In genomic region chr17:1399679-1400512, GRCh38 we compare ENCODE assay signal across 1 cellular context.
TF ChIP-seq lines count a peak whose summit lies in the region.

Gene YWHAE, minus strand, starts transcription at chr17:1400222. Its CDS starts 112 bp downstream, at chr17:1400110.

TF ChIP-seq in GM12878, 131 proteins besides CTCF, POLR2A, EP300 and RAD21 (continued from another document):
- no peak for TF ChIP-seq PRDM15 (CRISPR knock-in tag; IDR thresholded peaks at IDR 0.05)
- no peak for TF ChIP-seq ETV6 (conservative IDR thresholded peaks at IDR 0.05 in 1 of 2, IDR thresholded peaks at IDR 0.05 in 1 of 2; ENCODE audit: borderline replicate concordance in 1 of 2, low read depth in 1 of 2)
- TF ChIP-seq NFYA (IDR thresholded peaks at IDR 0.05; ENCODE audit: borderline replicate concordance, low read depth, low read length) = no peak
- TF ChIP-seq SRF (IDR thresholded peaks at IDR 0.05; ENCODE audit: low read depth in 2 of 2, low read length in 2 of 2) = peak in 1 of 2 experiments; percentile 65; a peak in 1 of 4 replicates
- peak; percentile 49; the same call in 1 of the 2 replicates for TF ChIP-seq TBL1XR1 (IDR thresholded peaks at IDR 0.05; ENCODE audit: low read depth, low read length)
- TF ChIP-seq ZBED1 (IDR thresholded peaks at IDR 0.05; ENCODE audit: borderline replicate concordance) = peak; percentile 37; the same call in 1 of the 2 replicates
- TF ChIP-seq TARDBP (IDR thresholded peaks at IDR 0.05; ENCODE audit: borderline replicate concordance) = peak; percentile 61; the same call in 1 of the 2 replicates
- TF ChIP-seq PAX8 (IDR thresholded peaks at IDR 0.05) = peak; percentile 91
- TF ChIP-seq CBFB (IDR thresholded peaks at IDR 0.05; ENCODE audit: low read depth) = peak; percentile 87
- TF ChIP-seq PML (IDR thresholded peaks at IDR 0.05; ENCODE audit: low read length) = peak; percentile 99
- TF ChIP-seq YBX1 (IDR thresholded peaks at IDR 0.05) = no peak
- TF ChIP-seq JUNB (IDR thresholded peaks at IDR 0.05) = 0 out of 2 replicates have a peak, but pooled peaks have one; percentile 9
- 0 out of 2 replicates have a peak, but pooled peaks have one; percentile 21 for TF ChIP-seq ESRRA (IDR thresholded peaks at IDR 0.05; ENCODE audit: low read length)
- TF ChIP-seq STAT1 (conservative IDR thresholded peaks at IDR 0.05) = peak; percentile 75; the same call in 1 of the 2 replicates
- peak; percentile 98 for TF ChIP-seq MYC (IDR thresholded peaks at IDR 0.05; ENCODE audit: insufficient read depth, insufficient read length, insufficient replicate concordance, low read length, severe bottlenecking)
- no peak for TF ChIP-seq ATF3 (IDR thresholded peaks at IDR 0.05; ENCODE audit: borderline replicate concordance, extremely low read depth, low read depth, low read length)
- TF ChIP-seq NR2F1 (conservative IDR thresholded peaks at IDR 0.05) = peak; percentile 34
- 0 out of 2 replicates have a peak, but pooled peaks have one; percentile 50 for TF ChIP-seq CHD1 (IDR thresholded peaks at IDR 0.05; ENCODE audit: low read depth, low read length)
- TF ChIP-seq ZNF207 (IDR thresholded peaks at IDR 0.05; ENCODE audit: borderline replicate concordance) = peak; percentile 83
- TF ChIP-seq USF2 (IDR thresholded peaks at IDR 0.05; ENCODE audit: borderline replicate concordance, low read depth, low read length) = no peak
- peak; percentile 88 for TF ChIP-seq NKRF (conservative IDR thresholded peaks at IDR 0.05)
- TF ChIP-seq SKIL (IDR thresholded peaks at IDR 0.05; ENCODE audit: low read depth, poor library complexity, severe bottlenecking) = peak; percentile 41
- peak; percentile 97 for TF ChIP-seq LARP7 (IDR thresholded peaks at IDR 0.05)
- TF ChIP-seq PKNOX1 (IDR thresholded peaks at IDR 0.05) = peak; percentile 53
- TF ChIP-seq RUNX3 (IDR thresholded peaks at IDR 0.05; ENCODE audit: low read length) = peak; percentile 31; the same call in 1 of the 2 replicates
- peak; percentile 93 for TF ChIP-seq POLR2AphosphoS2 (IDR thresholded peaks at IDR 0.05; ENCODE audit: low read depth, low read length)
- peak; percentile 93 for TF ChIP-seq SIN3A (IDR thresholded peaks at IDR 0.05; ENCODE audit: low read depth, low read length)
- TF ChIP-seq GABPA (IDR thresholded peaks at IDR 0.05; ENCODE audit: low read depth) = peak; percentile 63
- peak; percentile 37 for TF ChIP-seq BCL3 (IDR thresholded peaks at IDR 0.05; ENCODE audit: borderline replicate concordance, insufficient read depth, low read depth, low read length, poor library complexity, severe bottlenecking)
- peak; percentile 84 for TF ChIP-seq POU2F2 (IDR thresholded peaks at IDR 0.05; ENCODE audit: borderline replicate concordance, low read depth, low read length)
